In genomic region chr1:6424000-6424565, GRCh38 we compare ENCODE assay signal across 10 cellular contexts. TPM values are rescaled to one million over a fixed set of nuclear protein-coding genes. Genes with fewer than 3 reads are reported as not detected.
A peak's percentile ranks its signal among the peaks of the same experiment; 100 is the strongest.
DNase-seq lines count a peak whose midpoint lies in the region; ATAC-seq and TF ChIP-seq lines count a peak whose summit lies in the region.
"Had no signal": no experiment of that assay in that cellular context is flagged by ENCODE, and none has a peak within 500 bp of the region (broad histone marks: within the 10 kb centered on the region; RNA-seq: fewer than 3 reads in every experiment).

No MANE protein-coding gene starts in this region.

- H3K36me3 Mint-ChIP-seq in activated CD4-positive, alpha-beta T cell treated with anti-CD3 and anti-CD28 coated beads for 36 hours (ENCODE audit: low read depth): no peaks in the 10 kb centered on the region

- ATAC-seq in activated CD4-positive, alpha-beta T cell treated with anti-CD3 and anti-CD28 coated beads for 36 hours: no peak
- no peak for ATAC-seq in GM21825 (IDR thresholded peaks at IDR 0.05; ENCODE audit: unreplicated experiment)

- no peaks in the 10 kb centered on the region for H3K9me3 ChIP-seq in colonic mucosa

- TF ChIP-seq CTCF in colonic mucosa (IDR thresholded peaks at IDR 0.05): no peak

- no peak for TF ChIP-seq RAD21 in Ishikawa (IDR thresholded peaks at IDR 0.05; ENCODE audit: low read depth)

- peaks cover 45% of the 10 kb centered on the region for H3K27me3 ChIP-seq in colonic mucosa

- H3K4me3 ChIP-seq in colonic mucosa: peak overlapping the region; percentile 24

- peaks cover 11% of the 10 kb centered on the region for H3K4me1 Mint-ChIP-seq in activated CD4-positive, alpha-beta T cell treated with anti-CD3 and anti-CD28 coated beads for 36 hours

- H3K27ac Mint-ChIP-seq in activated CD4-positive, alpha-beta T cell treated with anti-CD3 and anti-CD28 coated beads for 36 hours: no peak overlapping the region
- H3K27ac Mint-ChIP-seq: HFFc6 had no signal

- H3K27me3 Mint-ChIP-seq in activated CD4-positive, alpha-beta T cell treated with anti-CD3 and anti-CD28 coated beads for 36 hours: peaks cover 35% of the 10 kb centered on the region

- CTCF ChIA-PET in activated CD4-positive, alpha-beta T cell treated with anti-CD3 and anti-CD28 coated beads for 36 hours (lab: Charles Lee): interaction anchor here (0.6 to 6.6 kb wide), 23 partner anchors 10 to 257 kb away, joined by 3 to 55 read pairs (median 6); partner anchors contain the start of genes HES3 and RNF207

- DNase-seq in activated CD4-positive, alpha-beta T cell treated with anti-CD3 and anti-CD28 coated beads for 36 hours: no peak
- no peak for DNase-seq in activated CD4-positive, alpha-beta T cell treated with anti-CD3 and anti-CD28 coated beads for 48 hours
- DNase-seq in colonic mucosa (no peak), retina (peak; percentile 55), OCI-M2 (lab: John Stamatoyannopoulos, UW; ENCODE audit: unreplicated experiment) (no peak), SW 1271 (lab: John Stamatoyannopoulos, UW) (no peak)
- DNase-seq: mesenchymal stem cell had no signal

- POLR2A ChIA-PET in activated CD4-positive, alpha-beta T cell treated with anti-CD3 and anti-CD28 coated beads for 36 hours (lab: Charles Lee): no interaction called here

- H3K27ac ChIP-seq in colonic mucosa: no peak overlapping the region

- H3K4me1 ChIP-seq in colonic mucosa: peaks cover 23% of the 10 kb centered on the region

- no peak for TF ChIP-seq EP300 in Ishikawa (IDR thresholded peaks at IDR 0.05; ENCODE audit: borderline replicate concordance)

- intact Hi-C loops in activated CD4-positive, alpha-beta T cell treated with anti-CD3 and anti-CD28 coated beads for 36 hours (cut with DNase I, micrococcal nuclease): loop anchor here (1.0 to 5.0 kb wide), 5 partner anchors 14 to 177 kb away; no protein-coding TSS in a partner anchor
- intact Hi-C loops in colonic mucosa (cut with DNase I): no loop called here

- H3K9me3 Mint-ChIP-seq in activated CD4-positive, alpha-beta T cell treated with anti-CD3 and anti-CD28 coated beads for 36 hours (ENCODE audit: low read depth): no peaks in the 10 kb centered on the region
- H3K9me3 Mint-ChIP-seq: HFFc6 had no signal

- H3K36me3 ChIP-seq in colonic mucosa: no peaks in the 10 kb centered on the region

- H3K4me3 Mint-ChIP-seq in activated CD4-positive, alpha-beta T cell treated with anti-CD3 and anti-CD28 coated beads for 36 hours: peak overlapping the region; percentile 7
- H3K4me3 Mint-ChIP-seq: HFFc6 had no signal

- H3K9ac ChIP-seq in colonic mucosa (ENCODE audit: low read depth in 2 of 2, low read length in 2 of 2): no peak overlapping the region

TF ChIP-seq in Ishikawa, 13 proteins besides CTCF, POLR2A, EP300 and RAD21:
- TF ChIP-seq ZBTB7A (IDR thresholded peaks at IDR 0.05; ENCODE audit: low read depth) (0 out of 2 replicates have a peak, but pooled peaks have one; percentile 63), FOXM1 (IDR thresholded peaks at IDR 0.05; ENCODE audit: borderline replicate concordance, low read depth) (no peak), NFIC (IDR thresholded peaks at IDR 0.05) (no peak), TCF12 (IDR thresholded peaks at IDR 0.05; ENCODE audit: low read depth) (no peak), TEAD4 (IDR thresholded peaks at IDR 0.05) (no peak), CEBPB (IDR thresholded peaks at IDR 0.05) (no peak), YY1 (IDR thresholded peaks at IDR 0.05; ENCODE audit: low read depth) (no peak), TAF1 (IDR thresholded peaks at IDR 0.05; ENCODE audit: low read depth) (no peak; the same call in 1 of the 2 replicates), CREB1 (IDR thresholded peaks at IDR 0.05; ENCODE audit: low read depth) (no peak), EGR1 (IDR thresholded peaks at IDR 0.05) (peak; percentile 92)
- TF ChIP-seq, protein P1, sequence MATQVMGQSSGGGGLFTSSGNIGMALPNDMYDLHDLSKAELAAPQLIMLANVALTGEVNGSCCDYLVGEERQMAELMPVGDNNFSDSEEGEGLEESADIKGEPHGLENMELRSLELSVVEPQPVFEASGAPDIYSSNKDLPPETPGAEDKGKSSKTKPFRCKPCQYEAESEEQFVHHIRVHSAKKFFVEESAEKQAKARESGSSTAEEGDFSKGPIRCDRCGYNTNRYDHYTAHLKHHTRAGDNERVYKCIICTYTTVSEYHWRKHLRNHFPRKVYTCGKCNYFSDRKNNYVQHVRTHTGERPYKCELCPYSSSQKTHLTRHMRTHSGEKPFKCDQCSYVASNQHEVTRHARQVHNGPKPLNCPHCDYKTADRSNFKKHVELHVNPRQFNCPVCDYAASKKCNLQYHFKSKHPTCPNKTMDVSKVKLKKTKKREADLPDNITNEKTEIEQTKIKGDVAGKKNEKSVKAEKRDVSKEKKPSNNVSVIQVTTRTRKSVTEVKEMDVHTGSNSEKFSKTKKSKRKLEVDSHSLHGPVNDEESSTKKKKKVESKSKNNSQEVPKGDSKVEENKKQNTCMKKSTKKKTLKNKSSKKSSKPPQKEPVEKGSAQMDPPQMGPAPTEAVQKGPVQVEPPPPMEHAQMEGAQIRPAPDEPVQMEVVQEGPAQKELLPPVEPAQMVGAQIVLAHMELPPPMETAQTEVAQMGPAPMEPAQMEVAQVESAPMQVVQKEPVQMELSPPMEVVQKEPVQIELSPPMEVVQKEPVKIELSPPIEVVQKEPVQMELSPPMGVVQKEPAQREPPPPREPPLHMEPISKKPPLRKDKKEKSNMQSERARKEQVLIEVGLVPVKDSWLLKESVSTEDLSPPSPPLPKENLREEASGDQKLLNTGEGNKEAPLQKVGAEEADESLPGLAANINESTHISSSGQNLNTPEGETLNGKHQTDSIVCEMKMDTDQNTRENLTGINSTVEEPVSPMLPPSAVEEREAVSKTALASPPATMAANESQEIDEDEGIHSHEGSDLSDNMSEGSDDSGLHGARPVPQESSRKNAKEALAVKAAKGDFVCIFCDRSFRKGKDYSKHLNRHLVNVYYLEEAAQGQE (IDR thresholded peaks at IDR 0.05; ENCODE audit: low read depth): no peak
- TF ChIP-seq, protein P2, sequence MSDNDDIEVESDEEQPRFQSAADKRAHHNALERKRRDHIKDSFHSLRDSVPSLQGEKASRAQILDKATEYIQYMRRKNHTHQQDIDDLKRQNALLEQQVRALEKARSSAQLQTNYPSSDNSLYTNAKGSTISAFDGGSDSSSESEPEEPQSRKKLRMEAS (IDR thresholded peaks at IDR 0.05): no peak
- TF ChIP-seq, protein P3, sequence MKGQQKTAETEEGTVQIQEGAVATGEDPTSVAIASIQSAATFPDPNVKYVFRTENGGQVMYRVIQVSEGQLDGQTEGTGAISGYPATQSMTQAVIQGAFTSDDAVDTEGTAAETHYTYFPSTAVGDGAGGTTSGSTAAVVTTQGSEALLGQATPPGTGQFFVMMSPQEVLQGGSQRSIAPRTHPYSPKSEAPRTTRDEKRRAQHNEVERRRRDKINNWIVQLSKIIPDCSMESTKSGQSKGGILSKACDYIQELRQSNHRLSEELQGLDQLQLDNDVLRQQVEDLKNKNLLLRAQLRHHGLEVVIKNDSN (IDR thresholded peaks at IDR 0.05): no peak

RNA-seq across cellular contexts. Expression of gene ESPN, which starts 0.5 kb away (rescaled TPM):
- total RNA-seq in activated CD4-positive, alpha-beta T cell treated with anti-CD3 and anti-CD28 coated beads for 36 hours: under 1 TPM; 0.14 to 0.55 TPM
- 10 to 100 TPM; 74.3 to 98.0 TPM for total RNA-seq in colonic mucosa
- total RNA-seq: HFFc6 had no signal

RNA-seq across cellular contexts. Expression of gene HES2, which starts 4.4 kb away (rescaled TPM):
- under 1 TPM in 1 of 2 experiments, not detected in 1; 0.05 TPM for total RNA-seq in activated CD4-positive, alpha-beta T cell treated with anti-CD3 and anti-CD28 coated beads for 36 hours
- total RNA-seq in colonic mucosa: 10 to 100 TPM; 14.2 to 24.0 TPM

RNA-seq across cellular contexts. Expression of gene ACOT7, which starts 30.5 kb away (rescaled TPM):
- total RNA-seq in activated CD4-positive, alpha-beta T cell treated with anti-CD3 and anti-CD28 coated beads for 36 hours: 10 to 100 TPM; 93.8 to 99.2 TPM
- total RNA-seq in colonic mucosa: 100 to 1,000 TPM in 1 of 2 donors, 10 to 100 TPM in 1; 48.7 to 125 TPM

RNA-seq across cellular contexts. Expression of gene TNFRSF25, which starts 41.9 kb away (rescaled TPM):
- 10 to 100 TPM; 57.3 to 66.7 TPM for total RNA-seq in activated CD4-positive, alpha-beta T cell treated with anti-CD3 and anti-CD28 coated beads for 36 hours
- total RNA-seq in colonic mucosa: 10 to 100 TPM; 33.1 to 87.1 TPM

Comparison
In these comparisons a context has a peak if more than half of its experiments do, and no peak if none do; other contexts are left out.
1. RNA of gene ESPN, which starts 0.5 kb away (total RNA-seq): 74.3 to 98.0 TPM in colonic mucosa; 0.14 to 0.55 TPM in activated CD4-positive, alpha-beta T cell treated with anti-CD3 and anti-CD28 coated beads for 36 hours; every median in the first group is over 10 times any median in the second.
2. RNA of gene HES2, which starts 4.4 kb away (total RNA-seq): 14.2 to 24.0 TPM in colonic mucosa; 0.05 TPM in activated CD4-positive, alpha-beta T cell treated with anti-CD3 and anti-CD28 coated beads for 36 hours; every median in the first group is over 10 times any median in the second.